Comparison of ENCODE assay signal across 8 cellular contexts in genomic region chr16:28317040-28317880, GRCh38. TPM values are rescaled to one million over a fixed set of nuclear protein-coding genes. Genes with fewer than 3 reads are reported as not detected.
A peak's percentile ranks its signal among the peaks of the same experiment; 100 is the strongest.
DNase-seq lines count a peak whose midpoint lies in the region; ATAC-seq and TF ChIP-seq lines count a peak whose summit lies in the region.

No MANE protein-coding gene starts in this region.

- H3F3A ChIP-seq in GM23248 (ENCODE audit: insufficient read depth): no peaks in the 10 kb centered on the region
- no peaks in the 10 kb centered on the region for H3F3A ChIP-seq in SK-N-SH (replicated peaks; ENCODE audit: insufficient read depth)

- H3K9me2 ChIP-seq in GM23248 (ENCODE audit: insufficient read depth) (no peaks in the 10 kb centered on the region), SK-N-SH (no peaks in the 10 kb centered on the region)

- in situ Hi-C loops in GM23248 (cut with MboI): no loop called here
- in situ Hi-C loops in gastrocnemius medialis (cut with MboI; ENCODE audit: low sequenced_read_pairs in 4 of 4): loop anchor here in 2 of 4 donors (5.0 kb wide), 2 partner anchors 35 to 40 kb away; no protein-coding TSS in a partner anchor

- CTCF ChIA-PET in SK-N-SH (lab: Yijun Ruan, JAX): interaction anchor here (0.6 to 15.8 kb wide), 14 partner anchors 9 to 731 kb away, joined by 3 to 302 read pairs (median 5); partner anchors contain the start of gene SBK1

- H3K9ac ChIP-seq in GM23248: no peak overlapping the region
- H3K9ac ChIP-seq in SK-N-SH: no peak overlapping the region

- H2AFZ ChIP-seq in GM23248 (no peak overlapping the region), SK-N-SH (ENCODE audit: low read depth) (no peak overlapping the region)

- TF ChIP-seq RAD21 in SK-N-SH (IDR thresholded peaks at IDR 0.05; ENCODE audit: low read length): peak; percentile 75

- peak; percentile 40 to 65 for ATAC-seq in left cardiac atrium
- ATAC-seq in gastrocnemius medialis: peak; percentile 58 to 79
- no peak for ATAC-seq in GM19395 (IDR thresholded peaks at IDR 0.05; ENCODE audit: unreplicated experiment)

- H3K4me2 ChIP-seq in GM23248 (ENCODE audit: unreplicated experiment): no peak overlapping the region
- H3K4me2 ChIP-seq in SK-N-SH: no peak overlapping the region

- H3K9me3 Mint-ChIP-seq in activated naive CD4-positive, alpha-beta T cell treated with anti-CD3 and anti-CD28 coated beads, Interleukin-2, amount 50 U/mL, for 24 hours: no peaks in the 10 kb centered on the region

- H3K27me3 ChIP-seq in GM23248 (replicated peaks; ENCODE audit: insufficient read depth) (no peaks in the 10 kb centered on the region), SK-N-SH (ENCODE audit: insufficient read depth) (no peaks in the 10 kb centered on the region), gastrocnemius medialis (no peaks in the 10 kb centered on the region)

- peaks cover 7% of the 10 kb centered on the region for H3K36me3 Mint-ChIP-seq in activated naive CD4-positive, alpha-beta T cell treated with anti-CD3 and anti-CD28 coated beads, Interleukin-2, amount 50 U/mL, for 24 hours

- H3K27ac ChIP-seq in GM23248: no peak overlapping the region
- H3K27ac ChIP-seq in SK-N-SH (ENCODE audit: low read depth in 2 of 2, low read length in 1 of 2): no peak overlapping the region; a peak in 1 of 4 replicates
- peak overlapping the region; percentile 36 to 78 (median 52) for H3K27ac ChIP-seq in gastrocnemius medialis

- POLR2A ChIA-PET in SK-N-SH (lab: Yijun Ruan, JAX): interaction anchor here (1.0 to 1.7 kb wide), 2 partner anchors 36 to 39 kb away, joined by 5 to 7 read pairs; no protein-coding TSS in a partner anchor

- no peak for TF ChIP-seq EP300 in SK-N-SH (IDR thresholded peaks at IDR 0.05; ENCODE audit: borderline replicate concordance in 1 of 2, low read depth in 1 of 2, low read length in 1 of 2)

- H3K36me3 ChIP-seq in GM23248 (ENCODE audit: low read depth): no peaks in the 10 kb centered on the region
- H3K36me3 ChIP-seq in SK-N-SH (replicated peaks in 1 of 2; ENCODE audit: control insufficient read depth in 1 of 2, insufficient read depth in 2 of 2, low read length in 1 of 2): no peaks in the 10 kb centered on the region
- H3K36me3 ChIP-seq in gastrocnemius medialis: peaks cover 0 to 8% of the 10 kb centered on the region in 2 donors

- peak overlapping the region; percentile 11 for H3K4me3 Mint-ChIP-seq in activated naive CD4-positive, alpha-beta T cell treated with anti-CD3 and anti-CD28 coated beads, Interleukin-2, amount 50 U/mL, for 24 hours

- no peak overlapping the region for H3K27ac Mint-ChIP-seq in activated naive CD4-positive, alpha-beta T cell treated with anti-CD3 and anti-CD28 coated beads, Interleukin-2, amount 50 U/mL, for 24 hours

- DNase-seq in AG09319 (ENCODE audit: extremely low read depth, low read depth) (no peak), GM23248 (peak; percentile 72), SK-N-SH (peak; percentile 90), left cardiac atrium (peak; percentile 53), gastrocnemius medialis (peak in 1 of 2 donors; percentile 53), NCI-H2107 (lab: John Stamatoyannopoulos, UW) (no peak)

- H3K27me3 Mint-ChIP-seq in activated naive CD4-positive, alpha-beta T cell treated with anti-CD3 and anti-CD28 coated beads, Interleukin-2, amount 50 U/mL, for 24 hours: no peaks in the 10 kb centered on the region

- peaks cover 30% of the 10 kb centered on the region for H3K4me1 Mint-ChIP-seq in activated naive CD4-positive, alpha-beta T cell treated with anti-CD3 and anti-CD28 coated beads, Interleukin-2, amount 50 U/mL, for 24 hours

- H3K9me3 ChIP-seq in GM23248 (ENCODE audit: low read depth) (no peaks in the 10 kb centered on the region), SK-N-SH (no peaks in the 10 kb centered on the region), gastrocnemius medialis (no peaks in the 10 kb centered on the region)

- H4K20me1 ChIP-seq in GM23248 (ENCODE audit: insufficient read depth) (no peaks in the 10 kb centered on the region), SK-N-SH (ENCODE audit: insufficient read depth) (no peaks in the 10 kb centered on the region)

- no peak for TF ChIP-seq POLR2A in gastrocnemius medialis (IDR thresholded peaks at IDR 0.05)

- H3K4me1 ChIP-seq in GM23248 (ENCODE audit: insufficient read depth) (no peaks in the 10 kb centered on the region), SK-N-SH (ENCODE audit: control insufficient read depth in 1 of 2, insufficient read depth in 2 of 2, low read depth in 1 of 2, low read length in 1 of 2) (no peaks in the 10 kb centered on the region; a peak in 1 of 4 replicates), gastrocnemius medialis (peaks cover 0 to 4% of the 10 kb centered on the region in 2 donors)

- H3K4me3 ChIP-seq in GM23248: no peak overlapping the region
- no peak overlapping the region; a peak in 1 of 4 replicates for H3K4me3 ChIP-seq in SK-N-SH (ENCODE audit: low read depth in 2 of 2, low read length in 1 of 2)
- no peak overlapping the region for H3K4me3 ChIP-seq in gastrocnemius medialis

- TF ChIP-seq CTCF in AG09319 (IDR thresholded peaks at IDR 0.05; ENCODE audit: low read depth, low read length) (peak; percentile 83), SK-N-SH (IDR thresholded peaks at IDR 0.05) (peak; percentile 87), gastrocnemius medialis (IDR thresholded peaks at IDR 0.05 in 4 of 5, conservative IDR thresholded peaks at IDR 0.05 in 1 of 5) (peak; percentile 81 to 91 (median 88))

- intact Hi-C loops in left cardiac atrium (cut with DNase I): loop anchor here in 1 of 2 donors (2.0 kb wide), 1 partner anchor 38 kb away; no protein-coding TSS in a partner anchor
- intact Hi-C loops in gastrocnemius medialis (cut with DNase I; ENCODE audit: low total_unique reads): loop anchor here (1.0 kb wide), 1 partner anchor 40 kb away; no protein-coding TSS in a partner anchor

- WGBS in GM23248 (ENCODE audit: low coverage in 1 of 2, low lambda C conversion rate in 2 of 2, missing lambda C conversion rate in 2 of 2), 2 experiments: 22 to 25% methylated on average over 19 of the region's 22 CpGs
- 26% methylated on average over 17 of the region's 22 CpGs for WGBS in SK-N-SH (ENCODE audit: low lambda C conversion rate)

- H3K79me2 ChIP-seq in GM23248 (ENCODE audit: insufficient read depth) (no peaks in the 10 kb centered on the region), SK-N-SH (ENCODE audit: insufficient read depth) (no peaks in the 10 kb centered on the region)

TF ChIP-seq in SK-N-SH, 30 proteins besides CTCF, POLR2A, EP300 and RAD21:
- no peak for TF ChIP-seq TAF1 (IDR thresholded peaks at IDR 0.05; ENCODE audit: borderline replicate concordance, low read depth, low read length)
- no peak for TF ChIP-seq RFX5 (IDR thresholded peaks at IDR 0.05; ENCODE audit: low read length)
- no peak for TF ChIP-seq MAX (IDR thresholded peaks at IDR 0.05; ENCODE audit: low read depth)
- TF ChIP-seq SMC3 (IDR thresholded peaks at IDR 0.05; ENCODE audit: low read depth, low read length): peak; percentile 86
- TF ChIP-seq NFIC (IDR thresholded peaks at IDR 0.05; ENCODE audit: borderline replicate concordance): no peak
- TF ChIP-seq EZH2phosphoT487 (IDR thresholded peaks at IDR 0.05; ENCODE audit: borderline replicate concordance, low read depth): no peak
- TF ChIP-seq SIN3A (IDR thresholded peaks at IDR 0.05; ENCODE audit: borderline replicate concordance, low read depth, low read length): no peak
- TF ChIP-seq FOXJ3 (CRISPR knock-in tag; IDR thresholded peaks at IDR 0.05): no peak
- peak; percentile 46; the same call in 1 of the 2 replicates for TF ChIP-seq MXI1 (IDR thresholded peaks at IDR 0.05; ENCODE audit: low read depth, low read length)
- TF ChIP-seq TCF12 (IDR thresholded peaks at IDR 0.05): no peak
- no peak for TF ChIP-seq YY1 (IDR thresholded peaks at IDR 0.05; ENCODE audit: low read depth)
- peak; percentile 36; the same call in 1 of the 2 replicates for TF ChIP-seq RCOR1 (IDR thresholded peaks at IDR 0.05; ENCODE audit: low read length)
- no peak for TF ChIP-seq FOXM1 (IDR thresholded peaks at IDR 0.05; ENCODE audit: low read depth)

RNA-seq across cellular contexts. Expression of gene SBK1, which starts 24.9 kb away (rescaled TPM):
- total RNA-seq in GM23248 (2014; rRNA removed; shearing (Covaris generic)): not detected in 2 replicates
- not detected in 2 replicates for polyA plus RNA-seq in GM23248 (2016; fragmentation: Nextera tagmentation; extraction: Ambion mirVana)
- 0.36 and 0.55 TPM in 2 replicates for polyA plus RNA-seq in SK-N-SH (2012; rRNA removed)
- polyA plus RNA-seq in SK-N-SH (2012; cell fraction: cytosol; rRNA removed): 0.35 and 0.68 TPM in 2 replicates
- polyA plus RNA-seq in SK-N-SH (2012; cell fraction: nucleus; rRNA removed): 0.76 and 1.4 TPM in 2 replicates
- total RNA-seq in left cardiac atrium: 1 to 10 TPM in 1 of 2 donors, under 1 TPM in 1; 0.42 to 1.3 TPM
- total RNA-seq in gastrocnemius medialis: 1 to 10 TPM; 1.8 to 6.4 (median 4.5) TPM

RNA-seq across cellular contexts. Expression of gene NPIPB6, which starts 46.0 kb away (rescaled TPM):
- 0.32 TPM in 1 of 2 replicates, not detected in the other for total RNA-seq in GM23248 (2014; rRNA removed; shearing (Covaris generic))
- polyA plus RNA-seq in GM23248 (2016; fragmentation: Nextera tagmentation; extraction: Ambion mirVana) (0.25 and 0.48 TPM in 2 replicates), SK-N-SH (2012; rRNA removed) (0.35 and 0.50 TPM in 2 replicates)
- 0.22 and 0.24 TPM in 2 replicates for polyA plus RNA-seq in SK-N-SH (2012; cell fraction: cytosol; rRNA removed)
- polyA plus RNA-seq in SK-N-SH (2012; cell fraction: nucleus; rRNA removed): 2.1 and 2.3 TPM in 2 replicates
- total RNA-seq in left cardiac atrium (1 to 10 TPM in 1 of 2 donors, under 1 TPM in 1; 0.56 to 1.4 TPM), gastrocnemius medialis (10 to 100 TPM in 1 of 4 donors, under 1 TPM in 2, not detected in 1; 0.38 to 10.9 (median 0.53) TPM)

Comparison
In these comparisons a context has a peak if more than half of its experiments do, and no peak if none do; other contexts are left out.
1. DNase-seq: peak in GM23248 (single experiment), SK-N-SH (single experiment) and left cardiac atrium (single experiment); none in AG09319 (single experiment) and NCI-H2107 (single experiment).
2. H3K27ac ChIP-seq: peak in gastrocnemius medialis (4 of 4); none in GM23248 (single experiment) and SK-N-SH (0 of 2).
3. Peak in every context shown above with its lines, with median percentiles within 50 percentile points of each other: CTCF ChIP-seq.